In the genomic region with DNA sequence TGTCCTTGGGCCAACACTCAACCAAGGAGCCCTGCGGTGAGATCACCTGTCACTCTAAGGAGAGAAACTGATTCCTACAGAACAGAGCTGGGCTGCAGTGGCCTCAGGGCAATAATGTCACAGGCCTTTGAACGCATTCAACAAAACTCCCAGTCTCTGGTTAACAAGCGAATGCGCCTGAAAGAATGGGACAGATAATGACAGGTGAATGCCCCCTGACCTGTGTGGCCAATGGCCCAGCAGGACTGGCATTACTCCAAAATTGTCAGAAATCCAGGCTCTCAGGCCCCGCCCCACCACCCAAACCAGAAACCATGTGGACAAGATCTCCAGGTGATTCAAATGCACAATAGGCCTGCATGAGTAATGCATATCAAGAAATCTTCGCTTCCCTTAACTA, we compare ENCODE assay signal across 15 cellular contexts.
A peak's percentile ranks its signal among the peaks of the same experiment; 100 is the strongest.
DNase-seq lines count a peak whose midpoint lies in the region; ATAC-seq and TF ChIP-seq lines count a peak whose summit lies in the region.
"Had no signal": no experiment of that assay in that cellular context is flagged by ENCODE, and none has a peak within 500 bp of the region (broad histone marks: within the 10 kb centered on the region; RNA-seq: fewer than 3 reads in every experiment).

No MANE protein-coding gene starts in this region.

- POLR2A ChIA-PET in activated CD4-positive, alpha-beta memory T cell treated with anti-CD3 and anti-CD28 coated beads for 36 hours (lab: Charles Lee) = no interaction called here

- H3K36me3 ChIP-seq in Peyer's patch (no peaks in the 10 kb centered on the region), trophoblast cell (ENCODE audit: control insufficient read depth in 1 of 2, insufficient read depth in 2 of 2, low read length in 2 of 2) (no peaks in the 10 kb centered on the region), tibial artery (no peaks in the 10 kb centered on the region)
- H3K36me3 ChIP-seq: SJSA1 had no signal

- H3K79me2 ChIP-seq in trophoblast cell (ENCODE audit: control insufficient read depth, insufficient read depth, low read length, poor library complexity) = no peaks in the 10 kb centered on the region

- no peaks in the 10 kb centered on the region for H3K36me3 Mint-ChIP-seq in activated T-helper 2 cell treated with anti-CD3 and anti-CD28 coated beads, Interferon-gamma antibody, Interleukin-2, Interleukin-4, amounts not matched to agents 10 μg/mL and 5 μg/mL and 100 μg/mL, durations not matched to agents 14 hours and 24 hours and 36 hours (ENCODE audit: low read depth)
- no peaks in the 10 kb centered on the region for H3K36me3 Mint-ChIP-seq in activated CD4-positive, alpha-beta memory T cell treated with anti-CD3 and anti-CD28 coated beads for 36 hours

- H3K79me1 ChIP-seq in trophoblast cell (ENCODE audit: low read length) = peaks cover 15% of the 10 kb centered on the region

- H2BK120ac ChIP-seq in trophoblast cell (ENCODE audit: insufficient read depth, low read length, poor library complexity) = peak overlapping the region; percentile 67

- intact Hi-C loops in tibial artery (cut with DNase I; ENCODE audit: low total_unique reads) = no loop called here
- intact Hi-C loops in activated T-helper 2 cell treated with anti-CD3 and anti-CD28 coated beads, Interferon-gamma antibody, Interleukin-2, Interleukin-4, amounts not matched to agents 10 μg/mL and 5 μg/mL and 100 μg/mL, durations not matched to agents 14 hours and 24 hours and 36 hours (cut with micrococcal nuclease) = loop anchor here (10.0 kb wide), 1 partner anchor 182 kb away; no protein-coding TSS in a partner anchor
- intact Hi-C loops in activated CD4-positive, alpha-beta memory T cell treated with anti-CD3 and anti-CD28 coated beads for 36 hours (cut with micrococcal nuclease) = no loop called here

- H3K9me3 ChIP-seq in Peyer's patch (no peaks in the 10 kb centered on the region), trophoblast cell (ENCODE audit: insufficient read depth, low read depth, low read length) (no peaks in the 10 kb centered on the region), tibial artery (no peaks in the 10 kb centered on the region)
- H3K9me3 ChIP-seq: Caco-2, SJSA1 had no signal

- no peak overlapping the region for H2AK5ac ChIP-seq in trophoblast cell (ENCODE audit: low read length)

- H4K8ac ChIP-seq in trophoblast cell (ENCODE audit: low read depth, low read length) = peak overlapping the region; percentile 46

- H3K27me3 Mint-ChIP-seq in activated T-helper 2 cell treated with anti-CD3 and anti-CD28 coated beads, Interferon-gamma antibody, Interleukin-2, Interleukin-4, amounts not matched to agents 10 μg/mL and 5 μg/mL and 100 μg/mL, durations not matched to agents 14 hours and 24 hours and 36 hours (ENCODE audit: low read depth) = no peaks in the 10 kb centered on the region
- H3K27me3 Mint-ChIP-seq in activated CD4-positive, alpha-beta memory T cell treated with anti-CD3 and anti-CD28 coated beads for 36 hours = no peaks in the 10 kb centered on the region

- H3K4me3 ChIP-seq in Peyer's patch (no peak overlapping the region), epithelial cell of esophagus (ENCODE audit: low read length) (no peak overlapping the region), trophoblast cell (ENCODE audit: low read depth, low read length) (no peak overlapping the region), tibial artery (no peak overlapping the region)
- H3K4me3 ChIP-seq: SJSA1 had no signal

- H3K9me3 Mint-ChIP-seq in activated T-helper 2 cell treated with anti-CD3 and anti-CD28 coated beads, Interferon-gamma antibody, Interleukin-2, Interleukin-4, amounts not matched to agents 10 μg/mL and 5 μg/mL and 100 μg/mL, durations not matched to agents 14 hours and 24 hours and 36 hours = no peaks in the 10 kb centered on the region
- no peaks in the 10 kb centered on the region for H3K9me3 Mint-ChIP-seq in activated CD4-positive, alpha-beta memory T cell treated with anti-CD3 and anti-CD28 coated beads for 36 hours
- H3K9me3 Mint-ChIP-seq: HFFc6 had no signal

- no peak overlapping the region for H2BK5ac ChIP-seq in trophoblast cell (ENCODE audit: low read depth, low read length, poor library complexity)

- H3K27me3 ChIP-seq in Peyer's patch (no peaks in the 10 kb centered on the region), trophoblast cell (ENCODE audit: insufficient read depth, low read length) (no peaks in the 10 kb centered on the region), tibial artery (no peaks in the 10 kb centered on the region)
- H3K27me3 ChIP-seq: SJSA1 had no signal

- no peak for ATAC-seq in HG03571 (IDR thresholded peaks at IDR 0.05; ENCODE audit: unreplicated experiment)

- H3K27ac Mint-ChIP-seq in activated T-helper 2 cell treated with anti-CD3 and anti-CD28 coated beads, Interferon-gamma antibody, Interleukin-2, Interleukin-4, amounts not matched to agents 10 μg/mL and 5 μg/mL and 100 μg/mL, durations not matched to agents 14 hours and 24 hours and 36 hours = no peak overlapping the region
- H3K27ac Mint-ChIP-seq in activated CD4-positive, alpha-beta memory T cell treated with anti-CD3 and anti-CD28 coated beads for 36 hours = no peak overlapping the region
- H3K27ac Mint-ChIP-seq: HFFc6 had no signal

- no peak overlapping the region for H3K4me3 Mint-ChIP-seq in activated T-helper 2 cell treated with anti-CD3 and anti-CD28 coated beads, Interferon-gamma antibody, Interleukin-2, Interleukin-4, amounts not matched to agents 10 μg/mL and 5 μg/mL and 100 μg/mL, durations not matched to agents 14 hours and 24 hours and 36 hours (ENCODE audit: low read depth)
- H3K4me3 Mint-ChIP-seq in activated CD4-positive, alpha-beta memory T cell treated with anti-CD3 and anti-CD28 coated beads for 36 hours = no peak overlapping the region
- H3K4me3 Mint-ChIP-seq: HFFc6 had no signal

- TF ChIP-seq CTCF in Peyer's patch (IDR thresholded peaks at IDR 0.05) (no peak), epithelial cell of esophagus (IDR thresholded peaks at IDR 0.05; ENCODE audit: insufficient read depth, low read depth, low read length, missing control alignments) (no peak), tibial artery (IDR thresholded peaks at IDR 0.05) (no peak)

- peak overlapping the region; percentile 83 for H2BK12ac ChIP-seq in trophoblast cell (ENCODE audit: low read length)

- H3K9ac ChIP-seq in trophoblast cell (ENCODE audit: low read length) = no peak overlapping the region

- peak overlapping the region; percentile 76 for H3K18ac ChIP-seq in trophoblast cell (ENCODE audit: low read length)

- no peak for TF ChIP-seq POLR2A in Peyer's patch (IDR thresholded peaks at IDR 0.05)

- H3K4me1 ChIP-seq in Peyer's patch (peaks cover 0 to 29% (median 14%) of the 10 kb centered on the region in 4 donors), trophoblast cell (ENCODE audit: control insufficient read depth in 1 of 2, insufficient read depth in 2 of 2, low read length in 2 of 2) (peaks cover 19 to 29% of the 10 kb centered on the region in 2 experiments), tibial artery (peaks cover 0 to 63% (median 42%) of the 10 kb centered on the region in 4 donors)
- H3K4me1 ChIP-seq: SJSA1 had no signal

- no peak overlapping the region for H3K4ac ChIP-seq in trophoblast cell (ENCODE audit: low read depth, low read length)

- no peak overlapping the region for H3K23ac ChIP-seq in trophoblast cell (ENCODE audit: low read length)

- H3K14ac ChIP-seq in trophoblast cell (ENCODE audit: low read length) = peak overlapping the region; percentile 6

- H2AFZ ChIP-seq in trophoblast cell (ENCODE audit: insufficient read depth, low read length, poor library complexity) = no peak overlapping the region

- H3K4me1 Mint-ChIP-seq in activated T-helper 2 cell treated with anti-CD3 and anti-CD28 coated beads, Interferon-gamma antibody, Interleukin-2, Interleukin-4, amounts not matched to agents 10 μg/mL and 5 μg/mL and 100 μg/mL, durations not matched to agents 14 hours and 24 hours and 36 hours (ENCODE audit: low read depth) = peaks cover 37% of the 10 kb centered on the region
- peaks cover 26% of the 10 kb centered on the region for H3K4me1 Mint-ChIP-seq in activated CD4-positive, alpha-beta memory T cell treated with anti-CD3 and anti-CD28 coated beads for 36 hours (ENCODE audit: low read depth)

- CTCF ChIA-PET in activated CD4-positive, alpha-beta memory T cell treated with anti-CD3 and anti-CD28 coated beads for 36 hours (lab: Charles Lee) = no interaction called here

- DNase-seq in Peyer's patch = no peak
- peak; percentile 30 for DNase-seq in epithelial cell of esophagus (ENCODE audit: low read depth)
- peak; percentile 33 to 71 for DNase-seq in trophoblast cell
- DNase-seq in tibial artery = no peak
- DNase-seq in activated T-helper 2 cell treated with anti-CD3 and anti-CD28 coated beads, Interferon-gamma antibody, Interleukin-2, Interleukin-4, amounts not matched to agents 10 μg/mL and 5 μg/mL and 100 μg/mL, durations not matched to agents 14 hours and 24 hours and 36 hours (ENCODE audit: low spot score) = no peak
- DNase-seq in activated CD4-positive, alpha-beta memory T cell treated with anti-CD3 and anti-CD28 coated beads for 36 hours = no peak
- no peak for DNase-seq in RPMI8226
- DNase-seq: Caco-2; HFFc6; NCI-H1105 treated with DMSO at 0.1 percent for 48 hours; NCI-H187 treated with DMSO at 0.1 percent for 48 hours; NCI-H526 treated with DMSO at 0.1 percent for 48 hours; NK-92 treated with Interleukin-12 subunit alpha and Interleukin-12 subunit beta, amount 100 ng/mL, for 24 hours had no signal

- WGBS in trophoblast cell (ENCODE audit: extremely low coverage, insufficient coverage, insufficient read length) = no CpG with 5 or more reads among the region's 6 CpGs

- H4K12ac ChIP-seq in trophoblast cell (ENCODE audit: low read depth, low read length) = no peak overlapping the region

- H3K4me2 ChIP-seq in trophoblast cell (ENCODE audit: low read length) = no peak overlapping the region

- H3K27ac ChIP-seq in Peyer's patch (peak overlapping the region in 3 of 4 donors; percentile 51 to 83 (median 66)), trophoblast cell (ENCODE audit: low read depth, low read length) (peak overlapping the region; percentile 51), tibial artery (peak overlapping the region; percentile 77 to 87)
- H3K27ac ChIP-seq: SJSA1 had no signal

- H4K91ac ChIP-seq in trophoblast cell (ENCODE audit: low read depth, low read length) = peak overlapping the region; percentile 70

Comparison
In these comparisons a context has a peak if more than half of its experiments do, and no peak if none do; other contexts are left out.
1. DNase-seq: peak in epithelial cell of esophagus (single experiment) and trophoblast cell (2 of 2); none in Peyer's patch (0 of 3), tibial artery (0 of 2), activated T-helper 2 cell treated with anti-CD3 and anti-CD28 coated beads, Interferon-gamma antibody, Interleukin-2, Interleukin-4, amounts not matched to agents 10 μg/mL and 5 μg/mL and 100 μg/mL, durations not matched to agents 14 hours and 24 hours and 36 hours (single experiment), activated CD4-positive, alpha-beta memory T cell treated with anti-CD3 and anti-CD28 coated beads for 36 hours (single experiment) and RPMI8226 (single experiment).
2. Peak in every context shown above with its lines, with median percentiles within 50 percentile points of each other: H3K27ac ChIP-seq.